In genomic region chr2:162155093-162155492, GRCh38 we compare ENCODE assay signal across 32 cellular contexts. TPM values are rescaled to one million over a fixed set of nuclear protein-coding genes. Genes with fewer than 3 reads are reported as not detected.
DNase-seq lines count a peak whose midpoint lies in the region; FAIRE-seq and TF ChIP-seq lines count a peak whose summit lies in the region.
"Had no signal": no experiment of that assay in that cellular context is flagged by ENCODE, and none has a peak within 500 bp of the region (broad histone marks: within the 10 kb centered on the region; RNA-seq: fewer than 3 reads in every experiment).

No MANE protein-coding gene starts in this region.

- H3K9me1 ChIP-seq in keratinocyte (ENCODE audit: control insufficient read depth, extremely low read depth, insufficient read depth, low read length), result no peaks in the 10 kb centered on the region

- H3K4me3 ChIP-seq in GM12864 (ENCODE audit: low read depth, low read length), result no peak overlapping the region
- no peak overlapping the region for H3K4me3 ChIP-seq in brain microvascular endothelial cell (ENCODE audit: low read depth, low read length)
- H3K4me3 ChIP-seq in keratinocyte (ENCODE audit: control insufficient read depth in 2 of 3, extremely low read depth in 1 of 3, insufficient read depth in 2 of 3, low read depth in 1 of 3, low read length in 3 of 3), result no peak overlapping the region
- no peak overlapping the region for H3K4me3 ChIP-seq in prostate gland
- no peak overlapping the region for H3K4me3 ChIP-seq in BE2C (ENCODE audit: low read depth, low read length)
- H3K4me3 ChIP-seq: gastroesophageal sphincter, lower lobe of right lung, MG63, skin epidermis, thyroid gland had no signal

- no peak overlapping the region for H3K4me2 ChIP-seq in keratinocyte (ENCODE audit: control insufficient read depth, extremely low read depth, insufficient read depth, low read depth, low read length)

- no peak overlapping the region for H2AFZ ChIP-seq in keratinocyte (ENCODE audit: control insufficient read depth, low read length)

- H3K9ac ChIP-seq in keratinocyte (ENCODE audit: control insufficient read depth, extremely low read depth, insufficient read depth, low read length), result no peak overlapping the region

- in situ Hi-C loops in brain microvascular endothelial cell (cut with HindIII; ENCODE audit: low pct_ligation_motif_present, low sequenced_read_pairs), result no loop called here

- no peaks in the 10 kb centered on the region for H3K79me2 ChIP-seq in keratinocyte (ENCODE audit: control insufficient read depth, insufficient read depth, low read length)

- WGBS in prostate gland, result 81% methylated on average over 3 of the region's 3 CpGs

- no peaks in the 10 kb centered on the region for H3K4me1 ChIP-seq in keratinocyte (ENCODE audit: control insufficient read depth, extremely low read depth, insufficient read depth, low read length)
- H3K4me1 ChIP-seq in prostate gland (replicated peaks), result no peaks in the 10 kb centered on the region
- no peaks in the 10 kb centered on the region for H3K4me1 ChIP-seq in BE2C
- H3K4me1 ChIP-seq: gastroesophageal sphincter, lower lobe of right lung, thyroid gland had no signal

- H3K36me3 ChIP-seq in brain microvascular endothelial cell (replicated peaks) (no peaks in the 10 kb centered on the region), keratinocyte (ENCODE audit: control insufficient read depth in 2 of 2, extremely low read depth in 1 of 2, insufficient read depth in 2 of 2, low read length in 2 of 2) (no peaks in the 10 kb centered on the region), prostate gland (no peaks in the 10 kb centered on the region), BE2C (no peaks in the 10 kb centered on the region)
- H3K36me3 ChIP-seq: gastroesophageal sphincter, lower lobe of right lung, MG63, thyroid gland had no signal

- H4K20me1 ChIP-seq in keratinocyte (ENCODE audit: control insufficient read depth, extremely low read depth, insufficient read depth, low read length), result no peaks in the 10 kb centered on the region

- no peaks in the 10 kb centered on the region for H3K27me3 ChIP-seq in brain microvascular endothelial cell (replicated peaks)
- H3K27me3 ChIP-seq in keratinocyte (ENCODE audit: control insufficient read depth, extremely low read depth, insufficient read depth, low read length), result no peaks in the 10 kb centered on the region
- H3K27me3 ChIP-seq in prostate gland (replicated peaks; ENCODE audit: insufficient read depth), result no peaks in the 10 kb centered on the region
- H3K27me3 ChIP-seq in BE2C, result no peaks in the 10 kb centered on the region
- H3K27me3 ChIP-seq: gastroesophageal sphincter, MG63, thyroid gland had no signal

- DNase-seq in GM12864 (ENCODE audit: low read depth) (no peak), brain microvascular endothelial cell (no peak), keratinocyte (ENCODE audit: low read depth, low spot score) (no peak), GM19238 (ENCODE audit: insufficient read length, low spot score) (no peak), prostate gland (ENCODE audit: low spot score) (no peak), activated gamma-delta T cell treated with Interleukin-2 at 50 U/mL for 16 hours (no peak), BE2C (no peak)
- DNase-seq: activated CD4-positive, alpha-beta T cell treated with anti-CD3 and anti-CD28 coated beads for 1 hour; activated naive CD4-positive, alpha-beta T cell treated with Interleukin-2 at 50 U/mL for 16 hours; activated T-cell treated with anti-CD3 and anti-CD28 coated beads, Interleukin-2, amount 50 U/mL, for 24 hours; amygdala; caudate nucleus; CD8-positive, alpha-beta T cell; DMS153; hypothalamus; lower lobe of right lung; MG63; NCI-H146; NCI-H524 treated with DMSO at 0.1 percent for 48 hours; Right ventricle myocardium superior; stimulated activated CD4-positive, alpha-beta T cell treated with anti-CD3 and anti-CD28 coated beads, Interleukin-2, amount 100 ng/mL, for 48 hours; stimulated activated naive CD8-positive, alpha-beta T cell treated with anti-CD3 and anti-CD28 coated beads, Interleukin-15, Interleukin-2, amounts not matched to agents 100 U/mL and 50 U/mL, for 24 hours; SW 1271; thyroid gland had no signal

- TF ChIP-seq POLR2A in prostate gland (IDR thresholded peaks at IDR 0.05), result no peak

- intact Hi-C loops in prostate gland (cut with DNase I), result no loop called here

- H3K27ac ChIP-seq in brain microvascular endothelial cell, result no peak overlapping the region
- no peak overlapping the region for H3K27ac ChIP-seq in keratinocyte (ENCODE audit: control insufficient read depth, insufficient read depth, low read length)
- H3K27ac ChIP-seq in prostate gland, result no peak overlapping the region
- H3K27ac ChIP-seq: gastroesophageal sphincter, HL-60, lower lobe of right lung, skin epidermis, thyroid gland had no signal

- FAIRE-seq in keratinocyte (lab: Jason Lieb, UNC), result no peak
- FAIRE-seq: endothelial cell of umbilical vein, islet of Langerhans had no signal

- dilution Hi-C loops in keratinocyte (cut with MboI; ENCODE audit: extremely low pct_ligation_motif_present, low sequenced_read_pairs), result no loop called here

- TF ChIP-seq CTCF in GM12864 (IDR thresholded peaks at IDR 0.05; ENCODE audit: low read depth, low read length, missing control alignments) (peak; percentile 6), LNCAP (IDR thresholded peaks at IDR 0.05) (peak; percentile 37), brain microvascular endothelial cell (IDR thresholded peaks at IDR 0.05; ENCODE audit: low read depth, low read length, missing control alignments) (peak; percentile 42), keratinocyte (optimal IDR thresholded peaks at IDR 0.05 in 1 of 3, IDR thresholded peaks at IDR 0.05 in 1 of 3, conservative IDR thresholded peaks at IDR 0.05 in 1 of 3; ENCODE audit: extremely low read depth in 1 of 3, insufficient read depth in 2 of 3, low read length in 3 of 3) (peak; percentile 20 to 39 (median 38)), prostate gland (IDR thresholded peaks at IDR 0.05) (no peak), BE2C (IDR thresholded peaks at IDR 0.05; ENCODE audit: low read depth, low read length) (no peak)

- no peaks in the 10 kb centered on the region for H3K9me3 ChIP-seq in keratinocyte (ENCODE audit: control insufficient read depth, low read depth, low read length)
- H3K9me3 ChIP-seq in prostate gland, result no peaks in the 10 kb centered on the region
- H3K9me3 ChIP-seq in BE2C, result no peaks in the 10 kb centered on the region
- H3K9me3 ChIP-seq: gastroesophageal sphincter, lower lobe of right lung, MG63, thyroid gland had no signal

RNA-seq across cellular contexts. Expression of gene GCG, which starts 3.0 kb away (rescaled TPM):
- not detected in 3 replicates for polyA plus RNA-seq in keratinocyte
- polyA plus RNA-seq in keratinocyte (2011; ENCODE audit: low read depth), result not detected
- not detected in 2 replicates for polyA plus RNA-seq in keratinocyte (2011; cell fraction: cytosol; rRNA removed)
- polyA plus RNA-seq in keratinocyte (2011; cell fraction: nucleus; rRNA removed), result not detected in 2 replicates
- polyA plus RNA-seq in keratinocyte (2012; ENCODE audit: low replicate concordance), result not detected in 2 replicates
- not detected in 3 replicates for polyA minus RNA-seq in keratinocyte
- polyA minus RNA-seq in keratinocyte (2011; cell fraction: cytosol; rRNA and poly(A)+ RNA removed), result not detected
- polyA minus RNA-seq in keratinocyte (2011; cell fraction: nucleus; rRNA and poly(A)+ RNA removed), result not detected in 2 replicates
- 1 to 10 TPM in 1 of 2 donors, not detected in 1; 1.6 TPM for total RNA-seq in prostate gland
- polyA plus RNA-seq in BE2C (2012; ENCODE audit: insufficient read depth, insufficient read length, low read depth), result not detected
- total RNA-seq: CD8-positive, alpha-beta T cell; dermis microvascular lymphatic vessel endothelial cell; endothelial cell of umbilical vein; gastroesophageal sphincter; lower lobe of right lung; Right ventricle myocardium superior; thyroid gland had no signal
- polyA plus RNA-seq: endothelial cell of umbilical vein, neural cell had no signal

Comparison
In these comparisons a context has a peak if more than half of its experiments do, and no peak if none do; other contexts are left out.
1. CTCF ChIP-seq: peak in GM12864 (single experiment), LNCAP (single experiment), brain microvascular endothelial cell (single experiment) and keratinocyte (3 of 3); none in prostate gland (0 of 4) and BE2C (single experiment).